ENCODE assay signal across 22 cellular contexts in the genomic region with DNA sequence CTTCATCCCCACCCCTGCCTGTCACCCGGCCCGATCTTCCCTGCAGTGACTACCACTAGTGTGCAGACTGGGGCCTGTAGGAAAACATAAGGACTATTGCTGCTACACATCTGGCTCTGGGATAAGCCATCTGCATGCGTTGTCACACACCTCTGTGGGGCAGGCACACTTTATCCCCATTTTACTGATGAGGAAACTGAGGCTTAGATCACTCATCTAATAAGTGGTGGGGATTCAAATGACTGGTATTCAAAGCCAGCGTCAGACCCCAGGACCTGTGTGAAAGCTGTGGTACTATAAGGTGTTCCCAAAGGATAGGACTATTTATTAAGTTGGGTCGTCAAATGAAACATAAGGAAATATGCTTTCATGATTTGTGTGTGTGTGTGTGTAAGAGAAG.
"Had no signal": no experiment of that assay in that cellular context is flagged by ENCODE, and none has a peak within 500 bp of the region (broad histone marks: within the 10 kb centered on the region; RNA-seq: fewer than 3 reads in every experiment).

No MANE protein-coding gene starts in this region.

- ATAC-seq: foreskin keratinocyte; left colon; stimulated activated memory B cell treated with anti-CD40 and anti-IgM and Interleukin-4, amounts not matched to agents 10 μg/mL and 1 μg/mL and 100 μg/mL, for 72 hours; upper lobe of right lung had no signal

- H3K27me3 ChIP-seq: foreskin keratinocyte, ovary, right atrium auricular region, testis, tibial nerve, upper lobe of right lung, vagina had no signal

- H3K9me3 ChIP-seq: ovary, right atrium auricular region, testis, tibial nerve, upper lobe of right lung, vagina had no signal

- DNase-seq: effector CD4-positive, alpha-beta T cell; endodermal cell; erythroblast; foreskin keratinocyte; immature natural killer cell; left colon; mesendoderm; naive B cell; nephron progenitor cell; small intestine; stimulated activated CD4-positive, alpha-beta T cell treated with anti-CD3 and anti-CD28 coated beads, Interleukin-4, amount 100 ng/mL, for 1 hour; stimulated activated CD8-positive, alpha-beta memory T cell treated with anti-CD3 and anti-CD28 coated beads, Interleukin-4, amount 100 ng/mL, for 48 hours; testis had no signal

- H3K27ac ChIP-seq: coronary artery, foreskin keratinocyte, ovary, right atrium auricular region, testis, upper lobe of right lung, vagina had no signal

- H3K4me3 ChIP-seq: coronary artery, ovary, right atrium auricular region, testis, tibial nerve, upper lobe of right lung, vagina had no signal

- H3K36me3 ChIP-seq: ovary, right atrium auricular region, tibial nerve, upper lobe of right lung, vagina had no signal

- FAIRE-seq: endothelial cell of umbilical vein, keratinocyte, small intestine had no signal
